In genomic region chr6:12482386-12482785, GRCh38 we compare ENCODE assay signal across 12 cellular contexts.
DNase-seq lines count a peak whose midpoint lies in the region; ATAC-seq, FAIRE-seq and TF ChIP-seq lines count a peak whose summit lies in the region.
"Had no signal": no experiment of that assay in that cellular context is flagged by ENCODE, and none has a peak within 500 bp of the region (broad histone marks: within the 10 kb centered on the region; RNA-seq: fewer than 3 reads in every experiment).

No MANE protein-coding gene starts in this region.

- FAIRE-seq in RCC 7860 (lab: Jason Lieb, UNC) = no peak

- H3K36me3 ChIP-seq in HEK293 (ENCODE audit: control insufficient read depth in 2 of 2, insufficient read depth in 1 of 2, low read length in 2 of 2) (no peaks in the 10 kb centered on the region), SU-DHL-6 (ENCODE audit: low read length) (no peaks in the 10 kb centered on the region), kidney epithelial cell (ENCODE audit: control insufficient read depth, insufficient read depth, low read length) (no peaks in the 10 kb centered on the region)
- no peaks in the 10 kb centered on the region for H3K36me3 ChIP-seq in CD8-positive, alpha-beta T cell (ENCODE audit: insufficient read depth, low read length)
- H3K36me3 ChIP-seq: thoracic aorta had no signal

- no peak overlapping the region for H2AFZ ChIP-seq in SU-DHL-6 (ENCODE audit: low read depth, low read length, severe bottlenecking)

- H3K9me3 Mint-ChIP-seq in CD8-positive, alpha-beta T cell = no peaks in the 10 kb centered on the region
- H3K9me3 Mint-ChIP-seq in activated CD4-positive, alpha-beta T cell treated with anti-CD3 and anti-CD28 coated beads for 36 hours (ENCODE audit: low read depth) = no peaks in the 10 kb centered on the region
- H3K9me3 Mint-ChIP-seq: activated CD8-positive, alpha-beta T cell treated with anti-CD3 and anti-CD28 coated beads for 36 hours; activated naive CD4-positive, alpha-beta T cell treated with anti-CD3 and anti-CD28 coated beads for 36 hours had no signal

- H3K27me3 Mint-ChIP-seq in CD8-positive, alpha-beta T cell (ENCODE audit: low read depth) = no peaks in the 10 kb centered on the region
- peaks cover 12% of the 10 kb centered on the region for H3K27me3 Mint-ChIP-seq in activated CD4-positive, alpha-beta T cell treated with anti-CD3 and anti-CD28 coated beads for 36 hours
- H3K27me3 Mint-ChIP-seq: activated CD8-positive, alpha-beta T cell treated with anti-CD3 and anti-CD28 coated beads for 36 hours had no signal

- H3K9ac ChIP-seq in SU-DHL-6 (ENCODE audit: low read length) = no peak overlapping the region

- DNase-seq in EL (peak; percentile 25), kidney epithelial cell (ENCODE audit: low read depth) (no peak), RCC 7860 (ENCODE audit: low spot score) (no peak)
- DNase-seq in CD8-positive, alpha-beta T cell = no peak
- no peak for DNase-seq in activated CD4-positive, alpha-beta T cell treated with anti-CD3 and anti-CD28 coated beads for 36 hours
- DNase-seq: activated CD8-positive, alpha-beta T cell treated with anti-CD3 and anti-CD28 coated beads for 36 hours; activated naive CD4-positive, alpha-beta T cell treated with anti-CD3 and anti-CD28 coated beads for 36 hours; naive B cell had no signal

- no peaks in the 10 kb centered on the region for H3K27me3 ChIP-seq in SU-DHL-6 (ENCODE audit: low read length)
- no peaks in the 10 kb centered on the region for H3K27me3 ChIP-seq in kidney epithelial cell (ENCODE audit: control insufficient read depth, insufficient read depth, low read length)
- H3K27me3 ChIP-seq in CD8-positive, alpha-beta T cell (ENCODE audit: insufficient read depth, low read length) = no peaks in the 10 kb centered on the region

- H3K27ac Mint-ChIP-seq in CD8-positive, alpha-beta T cell = no peak overlapping the region
- H3K27ac Mint-ChIP-seq in activated CD4-positive, alpha-beta T cell treated with anti-CD3 and anti-CD28 coated beads for 36 hours = no peak overlapping the region
- H3K27ac Mint-ChIP-seq: activated CD8-positive, alpha-beta T cell treated with anti-CD3 and anti-CD28 coated beads for 36 hours; activated naive CD4-positive, alpha-beta T cell treated with anti-CD3 and anti-CD28 coated beads for 36 hours had no signal

- no peaks in the 10 kb centered on the region for H3K36me3 Mint-ChIP-seq in CD8-positive, alpha-beta T cell
- H3K36me3 Mint-ChIP-seq in activated CD4-positive, alpha-beta T cell treated with anti-CD3 and anti-CD28 coated beads for 36 hours (ENCODE audit: low read depth) = no peaks in the 10 kb centered on the region
- H3K36me3 Mint-ChIP-seq: naive B cell had no signal

- CTCF ChIA-PET in HEK293 (lab: Yijun Ruan, JAX) = interaction anchor here (0.7 to 3.1 kb wide), 44 partner anchors 9 to 827 kb away, joined by 3 to 16 read pairs (median 5); partner anchors contain the start of gene EDN1
- CTCF ChIA-PET in CD8-positive, alpha-beta T cell (lab: Charles Lee) = no interaction called here
- CTCF ChIA-PET in activated CD4-positive, alpha-beta T cell treated with anti-CD3 and anti-CD28 coated beads for 36 hours (lab: Charles Lee) = interaction anchor here (0.6 to 1.3 kb wide), 4 partner anchors 21 to 504 kb away, joined by 3 read pairs; no protein-coding TSS in a partner anchor

- no peak for ATAC-seq in GM21737 (IDR thresholded peaks at IDR 0.05; ENCODE audit: unreplicated experiment)
- no peak for ATAC-seq in CD8-positive, alpha-beta T cell
- ATAC-seq in activated CD4-positive, alpha-beta T cell treated with anti-CD3 and anti-CD28 coated beads for 36 hours = no peak
- ATAC-seq: activated CD8-positive, alpha-beta T cell treated with anti-CD3 and anti-CD28 coated beads for 36 hours had no signal

- H3K79me2 ChIP-seq in SU-DHL-6 (ENCODE audit: insufficient read depth, low read length) = no peaks in the 10 kb centered on the region

- intact Hi-C loops in CD8-positive, alpha-beta T cell (cut with DNase I, micrococcal nuclease) = no loop called here
- intact Hi-C loops in activated CD4-positive, alpha-beta T cell treated with anti-CD3 and anti-CD28 coated beads for 36 hours (cut with DNase I, micrococcal nuclease) = no loop called here

- H3K9me3 ChIP-seq in HEK293 (ENCODE audit: control insufficient read depth, insufficient read depth, low read depth, low read length) (no peaks in the 10 kb centered on the region), SU-DHL-6 (ENCODE audit: insufficient read depth, low read length) (no peaks in the 10 kb centered on the region)
- H3K9me3 ChIP-seq in CD8-positive, alpha-beta T cell (ENCODE audit: low read length) = no peaks in the 10 kb centered on the region
- H3K9me3 ChIP-seq: thoracic aorta had no signal

- no peak overlapping the region for H3K4me2 ChIP-seq in SU-DHL-6 (ENCODE audit: low read depth, low read length, poor library complexity, severe bottlenecking)

- no peak overlapping the region for H3K4me3 Mint-ChIP-seq in CD8-positive, alpha-beta T cell
- H3K4me3 Mint-ChIP-seq in activated CD4-positive, alpha-beta T cell treated with anti-CD3 and anti-CD28 coated beads for 36 hours = no peak overlapping the region
- H3K4me3 Mint-ChIP-seq: activated CD8-positive, alpha-beta T cell treated with anti-CD3 and anti-CD28 coated beads for 36 hours; activated naive CD4-positive, alpha-beta T cell treated with anti-CD3 and anti-CD28 coated beads for 36 hours had no signal

- H3K9me2 ChIP-seq in SU-DHL-6 (replicated peaks; ENCODE audit: insufficient read depth, low read length) = no peaks in the 10 kb centered on the region

- peaks cover 8% of the 10 kb centered on the region for H3K4me1 Mint-ChIP-seq in CD8-positive, alpha-beta T cell (ENCODE audit: low read depth)
- H3K4me1 Mint-ChIP-seq in activated CD4-positive, alpha-beta T cell treated with anti-CD3 and anti-CD28 coated beads for 36 hours = peaks cover 16% of the 10 kb centered on the region

- no peaks in the 10 kb centered on the region for H4K20me1 ChIP-seq in SU-DHL-6 (ENCODE audit: low read depth, low read length)

- H3K4me3 ChIP-seq in HEK293 (ENCODE audit: low read depth, low read length) (no peak overlapping the region), SU-DHL-6 (ENCODE audit: insufficient read depth, low read length, poor library complexity, severe bottlenecking) (no peak overlapping the region), kidney epithelial cell (ENCODE audit: low read depth, low read length) (no peak overlapping the region)
- no peak overlapping the region for H3K4me3 ChIP-seq in CD8-positive, alpha-beta T cell (ENCODE audit: low read depth, low read length)
- H3K4me3 ChIP-seq: thoracic aorta had no signal

- POLR2A ChIA-PET in HEK293 (lab: Yijun Ruan, JAX) = interaction anchor here (0.7 to 0.9 kb wide), 2 partner anchors 193 to 423 kb away, joined by 3 read pairs; partner anchors contain the start of gene EDN1
- POLR2A ChIA-PET in CD8-positive, alpha-beta T cell (lab: Charles Lee) = no interaction called here
- POLR2A ChIA-PET in activated CD4-positive, alpha-beta T cell treated with anti-CD3 and anti-CD28 coated beads for 36 hours (lab: Charles Lee) = no interaction called here

- H3K27ac ChIP-seq in HEK293 (ENCODE audit: extremely low read depth, low read depth, low read length) (no peak overlapping the region), SU-DHL-6 (ENCODE audit: low read depth, low read length) (no peak overlapping the region)
- H3K27ac ChIP-seq in CD8-positive, alpha-beta T cell (ENCODE audit: low read depth, low read length) = no peak overlapping the region

- TF ChIP-seq CTCF in HEK293 (tag by site-specific recombination; IDR thresholded peaks at IDR 0.05) = 0 out of 2 replicates have a peak, but pooled peaks have one; percentile 36
- TF ChIP-seq CTCF in SU-DHL-6 (IDR thresholded peaks at IDR 0.05; ENCODE audit: insufficient read depth, low read length, poor library complexity, severe bottlenecking) = peak; percentile 13
- peak; percentile 30 for TF ChIP-seq CTCF in kidney epithelial cell (IDR thresholded peaks at IDR 0.05; ENCODE audit: insufficient read depth, low read length, poor library complexity, severe bottlenecking)
- TF ChIP-seq CTCF in CD8-positive, alpha-beta T cell (IDR thresholded peaks at IDR 0.05) = no peak

- no peaks in the 10 kb centered on the region for H3K4me1 ChIP-seq in HEK293 (ENCODE audit: control insufficient read depth, insufficient read depth, low read length)
- no peaks in the 10 kb centered on the region for H3K4me1 ChIP-seq in CD8-positive, alpha-beta T cell (ENCODE audit: insufficient read depth, low read length)

- no peaks in the 10 kb centered on the region for H3F3A ChIP-seq in SU-DHL-6 (ENCODE audit: insufficient read depth)

TF ChIP-seq in HEK293, 187 proteins besides CTCF, POLR2A, EP300 and RAD21 (continues in another document):
- TF ChIP-seq ZNF211 (tag by site-specific recombination; IDR thresholded peaks at IDR 0.05; ENCODE audit: low read depth) (no peak), TRIM28 (IDR thresholded peaks at IDR 0.05; ENCODE audit: borderline replicate concordance, low read length) (no peak), GLIS1 (tag by site-specific recombination; IDR thresholded peaks at IDR 0.05) (no peak), ZNF843 (tag by site-specific recombination; IDR thresholded peaks at IDR 0.05) (no peak), ZNF132 (tag by site-specific recombination; IDR thresholded peaks at IDR 0.05; ENCODE audit: borderline replicate concordance) (no peak)
- TF ChIP-seq, protein P1, sequence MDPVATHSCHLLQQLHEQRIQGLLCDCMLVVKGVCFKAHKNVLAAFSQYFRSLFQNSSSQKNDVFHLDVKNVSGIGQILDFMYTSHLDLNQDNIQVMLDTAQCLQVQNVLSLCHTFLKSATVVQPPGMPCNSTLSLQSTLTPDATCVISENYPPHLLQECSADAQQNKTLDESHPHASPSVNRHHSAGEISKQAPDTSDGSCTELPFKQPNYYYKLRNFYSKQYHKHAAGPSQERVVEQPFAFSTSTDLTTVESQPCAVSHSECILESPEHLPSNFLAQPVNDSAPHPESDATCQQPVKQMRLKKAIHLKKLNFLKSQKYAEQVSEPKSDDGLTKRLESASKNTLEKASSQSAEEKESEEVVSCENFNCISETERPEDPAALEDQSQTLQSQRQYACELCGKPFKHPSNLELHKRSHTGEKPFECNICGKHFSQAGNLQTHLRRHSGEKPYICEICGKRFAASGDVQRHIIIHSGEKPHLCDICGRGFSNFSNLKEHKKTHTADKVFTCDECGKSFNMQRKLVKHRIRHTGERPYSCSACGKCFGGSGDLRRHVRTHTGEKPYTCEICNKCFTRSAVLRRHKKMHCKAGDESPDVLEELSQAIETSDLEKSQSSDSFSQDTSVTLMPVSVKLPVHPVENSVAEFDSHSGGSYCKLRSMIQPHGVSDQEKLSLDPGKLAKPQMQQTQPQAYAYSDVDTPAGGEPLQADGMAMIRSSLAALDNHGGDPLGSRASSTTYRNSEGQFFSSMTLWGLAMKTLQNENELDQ (tag by site-specific recombination; IDR thresholded peaks at IDR 0.05; ENCODE audit: low read depth) = no peak
